21 cellular contexts compared by ENCODE assay signal in the genomic region with DNA sequence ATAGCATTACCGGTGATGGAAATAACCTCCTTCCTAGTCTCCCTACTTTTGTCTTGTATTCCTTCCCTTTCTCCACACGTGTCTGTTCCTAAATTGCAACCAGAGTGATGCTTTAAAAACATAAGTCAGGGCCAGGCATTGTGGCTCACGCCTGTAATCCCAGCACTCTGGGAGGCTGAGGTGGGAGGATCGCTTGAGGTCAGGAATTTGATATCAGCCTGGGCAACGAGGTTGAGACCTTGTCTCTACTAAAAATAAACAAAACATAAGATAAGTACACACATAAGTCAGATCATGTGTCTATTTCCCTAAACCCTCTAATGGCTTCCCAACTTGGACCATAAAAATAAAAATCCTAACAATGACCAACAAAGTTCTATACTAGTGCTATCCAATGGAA.
"Had no signal": no experiment of that assay in that cellular context is flagged by ENCODE, and none has a peak within 500 bp of the region (broad histone marks: within the 10 kb centered on the region; RNA-seq: fewer than 3 reads in every experiment).

No MANE protein-coding gene starts in this region.

- H3K27ac ChIP-seq: left ventricle myocardium inferior, lower lobe of right lung, neural progenitor cell, ovary, suprapubic skin, thyroid gland had no signal

- H3K27me3 ChIP-seq: gastrocnemius medialis, neural progenitor cell, ovary, suprapubic skin, thyroid gland had no signal

- H3K4me3 ChIP-seq: gastrocnemius medialis, left ventricle myocardium inferior, lower lobe of right lung, neural progenitor cell, ovary, suprapubic skin, thyroid gland had no signal

- ATAC-seq: esophagus mucosa; gastrocnemius medialis; lower lobe of right lung; natural killer cell; right cardiac atrium; stimulated activated effector memory CD8-positive, alpha-beta T cell treated with anti-CD3 and anti-CD28 coated beads, Interleukin-12 subunit alpha, Interleukin-12 subunit beta, amount 100 ng/mL, for 72 hours; stimulated activated naive CD8-positive, alpha-beta T cell treated with anti-CD3 and anti-CD28 coated beads, Interleukin-15, Interleukin-2, amounts not matched to agents 100 U/mL and 50 U/mL, for 24 hours had no signal

- H3K9me3 ChIP-seq: gastrocnemius medialis, left ventricle myocardium inferior, lower lobe of right lung, ovary, suprapubic skin, thyroid gland had no signal

- DNase-seq: effector memory CD4-positive, alpha-beta T cell; gastrocnemius medialis; immature natural killer cell; left ventricle myocardium inferior; lower lobe of right lung; natural killer cell; nucleus accumbens; ovary; right cardiac atrium; small intestine; stimulated activated CD4-positive, alpha-beta T cell treated with anti-CD3 and anti-CD28 coated beads, Interleukin-12 subunit alpha, Interleukin-12 subunit beta, amount 100 ng/mL, for 4 hours; stimulated activated CD4-positive, alpha-beta T cell treated with anti-CD3 and anti-CD28 coated beads, Interleukin-2, amount 100 ng/mL, for 48 hours; stimulated activated CD8-positive, alpha-beta memory T cell treated with anti-CD3 and anti-CD28 coated beads, Interleukin-4, amount 100 ng/mL, for 48 hours; stimulated activated naive CD8-positive, alpha-beta T cell treated with anti-CD3 and anti-CD28 coated beads, Interleukin-15, Interleukin-2, amounts not matched to agents 100 U/mL and 50 U/mL, for 24 hours; thyroid gland had no signal

- H3K4me2 ChIP-seq: neural progenitor cell had no signal

- H3K9ac ChIP-seq: neural progenitor cell had no signal

- H2AFZ ChIP-seq: neural progenitor cell had no signal

- H3K36me3 ChIP-seq: gastrocnemius medialis, left ventricle myocardium inferior, lower lobe of right lung, neural progenitor cell, ovary, suprapubic skin, thyroid gland had no signal

- FAIRE-seq: keratinocyte, small intestine, urothelium cell line had no signal
